7 cellular contexts compared by ENCODE assay signal in the genomic region with DNA sequence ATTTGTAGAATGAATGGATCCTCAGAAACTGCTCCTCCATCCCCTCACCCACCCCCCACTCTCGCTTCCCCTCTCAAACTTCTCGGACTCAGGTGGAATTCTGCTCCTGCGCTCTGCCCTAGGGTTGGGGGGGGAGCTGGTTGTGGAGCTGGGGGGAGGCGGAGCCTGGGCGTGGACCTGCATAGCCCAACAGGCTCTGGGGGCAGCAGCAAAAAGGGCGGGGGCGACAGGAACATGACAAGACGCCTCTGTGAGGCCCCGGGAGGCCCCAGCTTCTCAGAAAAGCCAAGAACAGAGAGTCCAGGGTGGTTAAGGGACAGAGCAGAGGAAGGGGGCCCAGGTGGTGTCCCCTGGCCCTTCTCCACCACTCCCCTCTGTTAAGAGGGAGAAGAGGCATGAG.
DNase-seq lines count a peak whose midpoint lies in the region; ATAC-seq and TF ChIP-seq lines count a peak whose summit lies in the region.
"Had no signal": no experiment of that assay in that cellular context is flagged by ENCODE, and none has a peak within 500 bp of the region (broad histone marks: within the 10 kb centered on the region; RNA-seq: fewer than 3 reads in every experiment).

No MANE protein-coding gene starts in this region.

- peak overlapping the region; percentile 42 for H3K27ac ChIP-seq in substantia nigra (ENCODE audit: low read depth, low read length, poor library complexity, severe bottlenecking)
- H3K27ac ChIP-seq: 22Rv1 had no signal

- TF ChIP-seq CTCF in foreskin fibroblast (IDR thresholded peaks at IDR 0.05; ENCODE audit: low read depth, low read length) = no peak

- DNase-seq in NCI-H2227 (lab: John Stamatoyannopoulos, UW; ENCODE audit: unreplicated experiment) (peak; percentile 66), NCI-H2227 treated with DMSO at 0.1 percent for 48 hours (lab: John Stamatoyannopoulos, UW) (no peak), foreskin fibroblast (peak in 1 of 2 donors; percentile 58), substantia nigra (lab: John Stamatoyannopoulos, UW) (peak in 5 of 49 donors; percentile 9 to 30 (median 14))

- ATAC-seq in GM18520 (IDR thresholded peaks at IDR 0.05; ENCODE audit: unreplicated experiment) (no peak), GM21423 (IDR thresholded peaks at IDR 0.05; ENCODE audit: unreplicated experiment) (no peak)

- peak overlapping the region; percentile 93 to 96 for H3K4me3 ChIP-seq in foreskin fibroblast (ENCODE audit: low read depth in 1 of 2, low read length in 2 of 2)
